In genomic region chr12:46990211-46990610, GRCh38 we compare ENCODE assay signal across 36 cellular contexts.
"Had no signal": no experiment of that assay in that cellular context is flagged by ENCODE, and none has a peak within 500 bp of the region (broad histone marks: within the 10 kb centered on the region; RNA-seq: fewer than 3 reads in every experiment).

No MANE protein-coding gene starts in this region.

- DNase-seq: activated effector memory CD4-positive, alpha-beta T cell treated with anti-CD3 and anti-CD28 coated beads, Interleukin-2, amount 50 U/mL, for 16 hours; activated effector memory CD4-positive, alpha-beta T cell treated with Interleukin-2 at 50 U/mL for 16 hours; activated gamma-delta T cell; activated gamma-delta T cell treated with Interleukin-2 at 50 U/mL for 16 hours; activated naive CD4-positive, alpha-beta T cell; activated naive CD4-positive, alpha-beta T cell treated with anti-CD3 and anti-CD28 coated beads for 36 hours; activated naive CD4-positive, alpha-beta T cell treated with anti-CD3 and anti-CD28 coated beads, Interleukin-2, amount 10 ng/mL, durations not matched to agents 7 days and 5 days; activated naive CD4-positive, alpha-beta T cell treated with anti-CD3 and anti-CD28 coated beads, Interleukin-2, amount 50 U/mL, for 16 hours; activated naive CD4-positive, alpha-beta T cell treated with Interleukin-2 at 50 U/mL for 16 hours; activated naive CD8-positive, alpha-beta T cell treated with anti-CD3 and anti-CD28 coated beads for 36 hours; activated naive CD8-positive, alpha-beta T cell treated with anti-CD3 and anti-CD28 coated beads, Interleukin-2, amount 10 ng/mL, durations not matched to agents 7 days and 5 days; activated naive CD8-positive, alpha-beta T cell treated with anti-CD3 and anti-CD28 coated beads, Interleukin-2, amount 50 U/mL, for 24 hours; activated T-cell treated with anti-CD3 and anti-CD28 coated beads, Interleukin-2, amount 50 U/mL, for 1 hour; activated T-cell treated with anti-CD3 and anti-CD28 coated beads, Interleukin-2, amount 50 U/mL, for 24 hours; activated T-cell treated with anti-CD3 and anti-CD28 coated beads, Interleukin-2, amount 50 U/mL, for 4 hours; activated T-cell treated with anti-CD3 and anti-CD28 coated beads, Interleukin-2, amount 50 U/mL, for 48 hours; activated T-cell treated with anti-CD3 and anti-CD28 coated beads, Interleukin-2, amount 50 U/mL, for 72 hours; adrenal gland; amniotic stem cell; amygdala; anterior cingulate cortex; aorta; body of pancreas; brain microvascular endothelial cell; caudate nucleus; central memory CD4-positive, alpha-beta T cell; cerebellar nuclear complex had no signal

- H3K36me3 Mint-ChIP-seq: activated naive CD4-positive, alpha-beta T cell treated with anti-CD3 and anti-CD28 coated beads, Interleukin-2, amount 10 ng/mL, durations not matched to agents 7 days and 5 days; activated naive CD8-positive, alpha-beta T cell treated with anti-CD3 and anti-CD28 coated beads, Interleukin-2, amount 10 ng/mL, durations not matched to agents 7 days and 5 days; brain had no signal

- ATAC-seq: activated naive CD4-positive, alpha-beta T cell treated with anti-CD3 and anti-CD28 coated beads, Interleukin-2, amount 50 U/mL, for 72 hours; activated naive CD8-positive, alpha-beta T cell treated with anti-CD3 and anti-CD28 coated beads, Interleukin-2, amount 50 U/mL, for 24 hours; activated T-cell treated with anti-CD3 and anti-CD28 coated beads, Interleukin-2, amount 50 U/mL, for 4 hours; activated T-cell treated with anti-CD3 and anti-CD28 coated beads, Interleukin-2, amount 50 U/mL, for 72 hours; activated T-helper 17 cell treated with anti-CD3 and anti-CD28 coated beads, Interleukin-2, amount 50 U/mL, for 72 hours; body of pancreas had no signal

- FAIRE-seq: bronchial epithelial cell had no signal

- H3K4me3 Mint-ChIP-seq: activated naive CD4-positive, alpha-beta T cell treated with anti-CD3 and anti-CD28 coated beads for 36 hours; activated naive CD4-positive, alpha-beta T cell treated with anti-CD3 and anti-CD28 coated beads, Interleukin-2, amount 10 ng/mL, durations not matched to agents 7 days and 5 days; activated naive CD4-positive, alpha-beta T cell treated with anti-CD3 and anti-CD28 coated beads, Interleukin-2, amount 50 U/mL, for 24 hours; activated naive CD8-positive, alpha-beta T cell; activated naive CD8-positive, alpha-beta T cell treated with anti-CD3 and anti-CD28 coated beads for 36 hours; activated naive CD8-positive, alpha-beta T cell treated with anti-CD3 and anti-CD28 coated beads, Interleukin-2, amount 10 ng/mL, durations not matched to agents 7 days and 5 days; activated naive CD8-positive, alpha-beta T cell treated with anti-CD3 and anti-CD28 coated beads, Interleukin-2, amount 50 U/mL, for 24 hours; activated T-cell treated with anti-CD3 and anti-CD28 coated beads, Interleukin-2, amount 50 U/mL, for 24 hours; activated T-cell treated with anti-CD3 and anti-CD28 coated beads, Interleukin-2, amount 50 U/mL, for 4 hours; activated T-cell treated with anti-CD3 and anti-CD28 coated beads, Interleukin-2, amount 50 U/mL, for 72 hours; activated T-helper 1 cell treated with anti-CD3 and anti-CD28 coated beads, Interleukin-12 subunit alpha, Interleukin-12 subunit beta, Interleukin-2, Interleukin-4 antibody, amounts not matched to agents 30 ng/mL and 10 ng/mL and 1 ng/mL, durations not matched to agents 14 hours and 24 hours and 36 hours; activated T-helper 17 cell treated with anti-CD3 and anti-CD28 coated beads, Interleukin-2, amount 50 U/mL, for 72 hours; brain; central memory CD8-positive, alpha-beta T cell had no signal

- H3K4me1 Mint-ChIP-seq: activated naive CD4-positive, alpha-beta T cell treated with anti-CD3 and anti-CD28 coated beads, Interleukin-2, amount 10 ng/mL, durations not matched to agents 7 days and 5 days; activated naive CD4-positive, alpha-beta T cell treated with anti-CD3 and anti-CD28 coated beads, Interleukin-2, amount 50 U/mL, for 24 hours; activated naive CD8-positive, alpha-beta T cell treated with anti-CD3 and anti-CD28 coated beads for 36 hours; activated naive CD8-positive, alpha-beta T cell treated with anti-CD3 and anti-CD28 coated beads, Interleukin-2, amount 10 ng/mL, durations not matched to agents 7 days and 5 days; activated naive CD8-positive, alpha-beta T cell treated with anti-CD3 and anti-CD28 coated beads, Interleukin-2, amount 50 U/mL, for 24 hours; activated T-helper 17 cell treated with anti-CD3 and anti-CD28 coated beads, Interleukin-2, amount 50 U/mL, for 72 hours; brain; central memory CD8-positive, alpha-beta T cell had no signal

- H3K27ac Mint-ChIP-seq: activated naive CD4-positive, alpha-beta T cell treated with anti-CD3 and anti-CD28 coated beads for 36 hours; activated naive CD4-positive, alpha-beta T cell treated with anti-CD3 and anti-CD28 coated beads, Interleukin-2, amount 10 ng/mL, durations not matched to agents 7 days and 5 days; activated naive CD4-positive, alpha-beta T cell treated with anti-CD3 and anti-CD28 coated beads, Interleukin-2, amount 50 U/mL, for 24 hours; activated naive CD4-positive, alpha-beta T cell treated with anti-CD3 and anti-CD28 coated beads, Interleukin-2, amount 50 U/mL, for 72 hours; activated naive CD8-positive, alpha-beta T cell; activated naive CD8-positive, alpha-beta T cell treated with anti-CD3 and anti-CD28 coated beads for 36 hours; activated naive CD8-positive, alpha-beta T cell treated with anti-CD3 and anti-CD28 coated beads, Interleukin-2, amount 10 ng/mL, durations not matched to agents 7 days and 5 days; activated naive CD8-positive, alpha-beta T cell treated with anti-CD3 and anti-CD28 coated beads, Interleukin-2, amount 50 U/mL, for 24 hours; activated T-cell treated with anti-CD3 and anti-CD28 coated beads, Interleukin-2, amount 50 U/mL, for 24 hours; activated T-cell treated with anti-CD3 and anti-CD28 coated beads, Interleukin-2, amount 50 U/mL, for 72 hours; activated T-helper 1 cell treated with anti-CD3 and anti-CD28 coated beads, Interleukin-12 subunit alpha, Interleukin-12 subunit beta, Interleukin-2, Interleukin-4 antibody, amounts not matched to agents 30 ng/mL and 10 ng/mL and 1 ng/mL, durations not matched to agents 14 hours and 24 hours and 36 hours; activated T-helper 17 cell treated with anti-CD3 and anti-CD28 coated beads, Interleukin-2, amount 50 U/mL, for 72 hours; activated T-helper 2 cell treated with anti-CD3 and anti-CD28 coated beads, Interferon-gamma antibody, Interleukin-2, Interleukin-4, amounts not matched to agents 10 μg/mL and 5 μg/mL and 100 μg/mL, durations not matched to agents 14 hours and 24 hours and 36 hours; brain had no signal
